Comparison of ENCODE assay signal across 1 cellular context in genomic region chrX:51192104-51192503, GRCh38.
TF ChIP-seq lines count a peak whose summit lies in the region.

No MANE protein-coding gene starts in this region.

TF ChIP-seq in SK-N-SH treated with all-trans-retinoic acid at 6 μM for 48 hours, 23 proteins besides CTCF, POLR2A, EP300 and RAD21 (continued from another document):
- TF ChIP-seq, protein P1, sequence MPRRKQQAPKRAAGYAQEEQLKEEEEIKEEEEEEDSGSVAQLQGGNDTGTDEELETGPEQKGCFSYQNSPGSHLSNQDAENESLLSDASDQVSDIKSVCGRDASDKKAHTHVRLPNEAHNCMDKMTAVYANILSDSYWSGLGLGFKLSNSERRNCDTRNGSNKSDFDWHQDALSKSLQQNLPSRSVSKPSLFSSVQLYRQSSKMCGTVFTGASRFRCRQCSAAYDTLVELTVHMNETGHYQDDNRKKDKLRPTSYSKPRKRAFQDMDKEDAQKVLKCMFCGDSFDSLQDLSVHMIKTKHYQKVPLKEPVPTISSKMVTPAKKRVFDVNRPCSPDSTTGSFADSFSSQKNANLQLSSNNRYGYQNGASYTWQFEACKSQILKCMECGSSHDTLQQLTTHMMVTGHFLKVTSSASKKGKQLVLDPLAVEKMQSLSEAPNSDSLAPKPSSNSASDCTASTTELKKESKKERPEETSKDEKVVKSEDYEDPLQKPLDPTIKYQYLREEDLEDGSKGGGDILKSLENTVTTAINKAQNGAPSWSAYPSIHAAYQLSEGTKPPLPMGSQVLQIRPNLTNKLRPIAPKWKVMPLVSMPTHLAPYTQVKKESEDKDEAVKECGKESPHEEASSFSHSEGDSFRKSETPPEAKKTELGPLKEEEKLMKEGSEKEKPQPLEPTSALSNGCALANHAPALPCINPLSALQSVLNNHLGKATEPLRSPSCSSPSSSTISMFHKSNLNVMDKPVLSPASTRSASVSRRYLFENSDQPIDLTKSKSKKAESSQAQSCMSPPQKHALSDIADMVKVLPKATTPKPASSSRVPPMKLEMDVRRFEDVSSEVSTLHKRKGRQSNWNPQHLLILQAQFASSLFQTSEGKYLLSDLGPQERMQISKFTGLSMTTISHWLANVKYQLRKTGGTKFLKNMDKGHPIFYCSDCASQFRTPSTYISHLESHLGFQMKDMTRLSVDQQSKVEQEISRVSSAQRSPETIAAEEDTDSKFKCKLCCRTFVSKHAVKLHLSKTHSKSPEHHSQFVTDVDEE (CRISPR knock-in tag; IDR thresholded peaks at IDR 0.05) = no peak
- no peak for TF ChIP-seq RARB (CRISPR knock-in tag; IDR thresholded peaks at IDR 0.05)
- no peak for TF ChIP-seq GLIS3 (CRISPR knock-in tag; IDR thresholded peaks at IDR 0.05)
- no peak for TF ChIP-seq ZC3H10 (CRISPR knock-in tag; IDR thresholded peaks at IDR 0.05)
- no peak for TF ChIP-seq TOX (CRISPR knock-in tag; IDR thresholded peaks at IDR 0.05; ENCODE audit: borderline replicate concordance)
- no peak for TF ChIP-seq PPARA (CRISPR knock-in tag; IDR thresholded peaks at IDR 0.05; ENCODE audit: borderline replicate concordance)
